In genomic region chr5:88145205-88145602, GRCh38 we compare ENCODE assay signal across 1 cellular context.
TF ChIP-seq lines count a peak whose summit lies in the region.

No MANE protein-coding gene starts in this region.

TF ChIP-seq in WTC11, 78 proteins besides CTCF, POLR2A, EP300 and RAD21 (continued from another document):
- no peak for TF ChIP-seq E2F1 (CRISPR knock-in tag; IDR thresholded peaks at IDR 0.05)
- no peak for TF ChIP-seq STAT6 (CRISPR knock-in tag; conservative IDR thresholded peaks at IDR 0.05; ENCODE audit: low read depth)
- no peak for TF ChIP-seq NFYB (CRISPR knock-in tag; conservative IDR thresholded peaks at IDR 0.05; ENCODE audit: low read depth)
